Comparison of ENCODE assay signal across 11 cellular contexts in the genomic region with DNA sequence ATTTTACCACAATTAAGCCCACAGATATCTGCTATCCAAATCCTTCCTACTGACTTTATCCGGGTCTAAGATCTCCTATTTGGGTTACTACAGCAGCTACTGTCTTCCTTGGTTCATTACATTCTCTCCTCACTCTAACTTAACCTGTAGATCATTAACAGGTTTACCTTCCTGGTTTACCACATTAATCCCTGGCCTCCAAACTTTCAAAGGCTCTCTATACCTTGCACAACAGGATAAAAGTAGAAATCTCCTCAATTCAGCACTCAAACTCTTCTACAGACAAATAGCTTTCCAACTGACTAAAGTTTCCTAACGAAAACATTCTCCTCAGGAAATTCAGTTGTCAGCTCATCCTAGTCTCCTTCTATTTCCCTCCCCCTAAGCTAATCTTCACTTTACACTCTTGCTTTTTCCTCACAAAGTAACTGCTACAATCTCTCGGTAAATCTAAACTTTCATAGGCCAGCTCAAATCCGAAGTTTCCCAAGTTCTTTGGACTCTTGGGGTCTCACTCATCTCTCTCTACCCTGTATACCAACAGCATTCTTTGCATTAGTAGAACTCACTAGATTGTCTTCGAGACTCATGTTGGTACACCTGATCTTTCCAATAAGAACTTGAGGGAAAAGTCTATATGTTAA. TPM values are rescaled to one million over a fixed set of nuclear protein-coding genes. Genes with fewer than 3 reads are reported as not detected.
DNase-seq lines count a peak whose midpoint lies in the region; ATAC-seq and TF ChIP-seq lines count a peak whose summit lies in the region.
"Had no signal": no experiment of that assay in that cellular context is flagged by ENCODE, and none has a peak within 500 bp of the region (broad histone marks: within the 10 kb centered on the region; RNA-seq: fewer than 3 reads in every experiment).

No MANE protein-coding gene starts in this region.

- in situ Hi-C loops in ACHN (cut with HindIII; ENCODE audit: low pct_ligation_motif_present, low pct_unique_long_range_greater_than_20kb, low sequenced_read_pairs), result no loop called here

- CTCF ChIA-PET in activated CD4-positive, alpha-beta T cell treated with anti-CD3 and anti-CD28 coated beads, Interleukin-2, amount 10 ng/mL, durations not matched to agents 7 days and 5 days (lab: Charles Lee), result no interaction called here

- no peak for TF ChIP-seq POLR2A in testis (IDR thresholded peaks at IDR 0.05)

- TF ChIP-seq CTCF in testis (IDR thresholded peaks at IDR 0.05), result no peak

- peaks cover 51% of the 10 kb centered on the region for H3K4me1 Mint-ChIP-seq in central memory CD8-positive, alpha-beta T cell
- peaks cover 48% of the 10 kb centered on the region for H3K4me1 Mint-ChIP-seq in activated CD4-positive, alpha-beta T cell treated with anti-CD3 and anti-CD28 coated beads, Interleukin-2, amount 10 ng/mL, durations not matched to agents 7 days and 5 days

- H3K27ac ChIP-seq in muscle layer of duodenum (ENCODE audit: low read length) (peak overlapping the region; percentile 10), testis (no peak overlapping the region)
- H3K27ac ChIP-seq: HL-60 had no signal

- peak overlapping the region; percentile 92 for H3K4me3 Mint-ChIP-seq in central memory CD8-positive, alpha-beta T cell
- no peak overlapping the region for H3K4me3 Mint-ChIP-seq in activated CD4-positive, alpha-beta T cell treated with anti-CD3 and anti-CD28 coated beads, Interleukin-2, amount 10 ng/mL, durations not matched to agents 7 days and 5 days

- POLR2A ChIA-PET in activated CD4-positive, alpha-beta T cell treated with anti-CD3 and anti-CD28 coated beads, Interleukin-2, amount 10 ng/mL, durations not matched to agents 7 days and 5 days (lab: Charles Lee), result no interaction called here

- 56 to 70% methylated on average over 5 of the region's 5 CpGs for WGBS in testis, 2 donors

- H3K36me3 Mint-ChIP-seq in central memory CD8-positive, alpha-beta T cell (ENCODE audit: insufficient read depth), result peaks cover 15% of the 10 kb centered on the region
- peaks cover 2% of the 10 kb centered on the region for H3K36me3 Mint-ChIP-seq in activated CD4-positive, alpha-beta T cell treated with anti-CD3 and anti-CD28 coated beads, Interleukin-2, amount 10 ng/mL, durations not matched to agents 7 days and 5 days (ENCODE audit: low read depth)

- no peak overlapping the region for H3K27ac Mint-ChIP-seq in central memory CD8-positive, alpha-beta T cell (ENCODE audit: low read depth)
- H3K27ac Mint-ChIP-seq in activated CD4-positive, alpha-beta T cell treated with anti-CD3 and anti-CD28 coated beads, Interleukin-2, amount 10 ng/mL, durations not matched to agents 7 days and 5 days, result no peak overlapping the region

- no peaks in the 10 kb centered on the region for H3K9me3 ChIP-seq in muscle layer of duodenum (ENCODE audit: control insufficient read depth in 1 of 2, low read length in 2 of 2)
- H3K9me3 ChIP-seq in testis, result no peaks in the 10 kb centered on the region

- H3K27me3 Mint-ChIP-seq in central memory CD8-positive, alpha-beta T cell, result no peaks in the 10 kb centered on the region
- H3K27me3 Mint-ChIP-seq in activated CD4-positive, alpha-beta T cell treated with anti-CD3 and anti-CD28 coated beads, Interleukin-2, amount 10 ng/mL, durations not matched to agents 7 days and 5 days, result no peaks in the 10 kb centered on the region

- peak; percentile 50 for DNase-seq in ACHN
- peak; percentile 55 for DNase-seq in HT-29 (ENCODE audit: low spot score)
- no peak for DNase-seq in central memory CD8-positive, alpha-beta T cell (ENCODE audit: low spot score in 2 of 2)
- DNase-seq in NCI-H2227 treated with DMSO at 0.1 percent for 48 hours (lab: John Stamatoyannopoulos, UW), result no peak
- no peak for DNase-seq in activated CD4-positive, alpha-beta T cell treated with anti-CD3 and anti-CD28 coated beads, Interleukin-2, amount 10 ng/mL, durations not matched to agents 7 days and 5 days
- no peak for DNase-seq in testis
- DNase-seq in effector CD4-positive, alpha-beta T cell, result no peak
- DNase-seq: nucleus accumbens had no signal

- H3K27me3 ChIP-seq in muscle layer of duodenum (ENCODE audit: low read depth, low read length), result no peaks in the 10 kb centered on the region
- no peaks in the 10 kb centered on the region for H3K27me3 ChIP-seq in testis

- intact Hi-C loops in testis (cut with DNase I; ENCODE audit: low total_unique reads), result no loop called here

- no peak for ATAC-seq in central memory CD8-positive, alpha-beta T cell (replicated peaks; ENCODE audit: extremely low read depth, poor library complexity, severe bottlenecking)

- H3K4me3 ChIP-seq in muscle layer of duodenum (ENCODE audit: low read depth in 1 of 2, low read length in 2 of 2) (no peak overlapping the region), testis (no peak overlapping the region)

- H3K4me1 ChIP-seq in muscle layer of duodenum (ENCODE audit: control insufficient read depth in 1 of 2, insufficient read depth in 2 of 2, low read length in 2 of 2) (peaks cover 9 to 26% of the 10 kb centered on the region in 2 donors), testis (peaks cover 11% of the 10 kb centered on the region)

- H3K36me3 ChIP-seq in muscle layer of duodenum (ENCODE audit: control insufficient read depth in 1 of 2, insufficient read depth in 2 of 2, low read length in 2 of 2), result peaks cover 0 to 3% of the 10 kb centered on the region in 2 donors
- H3K36me3 ChIP-seq in testis (ENCODE audit: low read depth, missing control alignments), result no peaks in the 10 kb centered on the region

- no peaks in the 10 kb centered on the region for H3K9me3 Mint-ChIP-seq in central memory CD8-positive, alpha-beta T cell
- H3K9me3 Mint-ChIP-seq in activated CD4-positive, alpha-beta T cell treated with anti-CD3 and anti-CD28 coated beads, Interleukin-2, amount 10 ng/mL, durations not matched to agents 7 days and 5 days, result no peaks in the 10 kb centered on the region

RNA-seq across cellular contexts. Expression of gene BTBD7, which starts 2.7 kb away (rescaled TPM):
- 7.3 and 9.4 TPM in 2 replicates for total RNA-seq in HT-29 (2014; rRNA removed; shearing (Covaris generic))
- 10 to 100 TPM; 14.1 to 15.6 TPM for total RNA-seq in activated CD4-positive, alpha-beta T cell treated with anti-CD3 and anti-CD28 coated beads, Interleukin-2, amount 10 ng/mL, durations not matched to agents 7 days and 5 days
- total RNA-seq in testis, result 10 to 100 TPM; 26.1 to 27.8 TPM
- 16.9 TPM for polyA plus RNA-seq in testis (ENCODE audit: insufficient read depth, low read depth, low replicate concordance)

RNA-seq across cellular contexts. Expression of gene COX8C, which starts 16.9 kb away (rescaled TPM):
- total RNA-seq in HT-29 (2014; rRNA removed; shearing (Covaris generic)), result not detected in 2 replicates
- total RNA-seq in activated CD4-positive, alpha-beta T cell treated with anti-CD3 and anti-CD28 coated beads, Interleukin-2, amount 10 ng/mL, durations not matched to agents 7 days and 5 days, result not detected
- 10 to 100 TPM; 19.9 to 39.1 TPM for total RNA-seq in testis
- 65.3 TPM for polyA plus RNA-seq in testis (ENCODE audit: insufficient read depth, low read depth, low replicate concordance)
- total RNA-seq: T-helper 1 cell treated with Interleukin-12 subunit alpha and Interleukin-12 subunit beta and Interleukin-4 antibody, amounts not matched to agents 30 ng/mL and 1 ng/mL, for 36 hours had no signal

Comparison
In these comparisons a context has a peak if more than half of its experiments do, and no peak if none do; other contexts are left out.
1. DNase-seq: peak in ACHN (single experiment) and HT-29 (single experiment); none in central memory CD8-positive, alpha-beta T cell (0 of 2), NCI-H2227 treated with DMSO at 0.1 percent for 48 hours (single experiment), activated CD4-positive, alpha-beta T cell treated with anti-CD3 and anti-CD28 coated beads, Interleukin-2, amount 10 ng/mL, durations not matched to agents 7 days and 5 days (single experiment), testis (single experiment) and effector CD4-positive, alpha-beta T cell (single experiment).
2. RNA of gene COX8C, which starts 16.9 kb away (total RNA-seq): 19.9 to 39.1 TPM in testis; not detected in HT-29 and not detected in activated CD4-positive, alpha-beta T cell treated with anti-CD3 and anti-CD28 coated beads, Interleukin-2, amount 10 ng/mL, durations not matched to agents 7 days and 5 days; every median in the first group is over 10 times any median in the second.